Comparison of ENCODE assay signal across 19 cellular contexts in the genomic region with DNA sequence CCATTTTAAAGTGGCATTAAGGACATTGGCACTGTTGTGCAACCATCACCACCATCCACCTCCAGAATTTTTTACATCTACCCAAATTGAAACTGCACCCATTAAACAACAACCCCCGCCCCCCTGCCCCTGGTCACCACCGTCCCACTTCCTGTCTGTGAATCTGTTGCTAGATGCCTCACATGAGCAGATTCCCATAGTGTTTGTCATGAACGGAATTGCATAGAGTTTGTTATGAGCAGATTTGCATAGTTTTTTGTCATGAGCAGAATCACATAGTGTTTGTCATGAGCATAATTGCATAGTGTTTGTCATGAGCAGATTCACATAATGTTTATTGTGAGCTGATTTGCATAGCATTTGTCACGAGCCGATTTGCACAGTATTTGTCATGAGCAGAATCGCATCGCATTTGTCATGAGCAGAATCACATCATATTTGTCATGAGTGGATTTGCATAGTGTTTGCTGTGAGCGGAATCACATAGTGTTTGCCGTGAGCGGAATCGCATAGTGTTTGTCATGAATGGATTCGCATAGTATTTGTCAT. TPM values are rescaled to one million over a fixed set of nuclear protein-coding genes. Genes with fewer than 3 reads are reported as not detected.
DNase-seq lines count a peak whose midpoint lies in the region; ATAC-seq, FAIRE-seq and TF ChIP-seq lines count a peak whose summit lies in the region.
"Had no signal": no experiment of that assay in that cellular context is flagged by ENCODE, and none has a peak within 500 bp of the region (broad histone marks: within the 10 kb centered on the region; RNA-seq: fewer than 3 reads in every experiment).

No MANE protein-coding gene starts in this region.

- no peak overlapping the region for H3K4me2 ChIP-seq in GM12878 (ENCODE audit: control insufficient read depth, insufficient read depth)

- H3K27me3 ChIP-seq in GM12878 (replicated peaks in 1 of 2; ENCODE audit: control insufficient read depth in 2 of 2, insufficient read depth in 2 of 2, low read length in 1 of 2): no peaks in the 10 kb centered on the region

- H3K9me3 ChIP-seq in GM12878 (replicated peaks; ENCODE audit: control insufficient read depth, insufficient read depth, low read length): no peaks in the 10 kb centered on the region

- ATAC-seq in GM12878: no peak
- ATAC-seq in natural killer cell treated with Interleukin-12 subunit alpha and Interleukin-12 subunit beta and Interleukin-15 and Interleukin-18, amount 100 ng/mL, for 72 hours: peak in 1 of 2 donors; percentile 49
- ATAC-seq in HG02870 (IDR thresholded peaks at IDR 0.05; ENCODE audit: unreplicated experiment): no peak
- ATAC-seq in GM19351 (IDR thresholded peaks at IDR 0.05; ENCODE audit: unreplicated experiment): no peak
- ATAC-seq: Panc1, Right ventricle myocardium inferior had no signal

- peaks cover 36% of the 10 kb centered on the region for H3K27me3 Mint-ChIP-seq in HFFc6 (ENCODE audit: insufficient read depth)
- H3K27me3 Mint-ChIP-seq in natural killer cell treated with Interleukin-12 subunit alpha and Interleukin-12 subunit beta and Interleukin-15 and Interleukin-18, amount 100 ng/mL, for 72 hours: peaks cover 14 to 17% of the 10 kb centered on the region in 2 donors

- 64% methylated on average over 12 of the region's 12 CpGs for WGBS in GM12878 (ENCODE audit: insufficient coverage, insufficient replicate concordance, low lambda C conversion rate, missing lambda C conversion rate)

- H3K4me3 ChIP-seq in GM12878: no peak overlapping the region

- POLR2A ChIA-PET in GM12878 (lab: Charles Lee): no interaction called here

- H3K9ac ChIP-seq in GM12878 (ENCODE audit: control insufficient read depth, insufficient read depth, low read length): no peak overlapping the region

- BruUV-seq in GM12878 (replicated peaks; lab: Mats Ljungman, UMichigan): no TSS peak

- RAD21 ChIA-PET in GM12878 (lab: Charles Lee; ENCODE audit: unreplicated experiment): no interaction called here

- TF ChIP-seq CTCF in HFFc6 (IDR thresholded peaks at IDR 0.05) (no peak), GM12878 (IDR thresholded peaks at IDR 0.05 in 2 of 3, conservative IDR thresholded peaks at IDR 0.05 in 1 of 3; ENCODE audit: control insufficient read depth in 2 of 3, extremely low read depth in 1 of 3, insufficient read depth in 1 of 3, low read depth in 3 of 3, low read length in 3 of 3) (no peak)

- no peak for FAIRE-seq in GM12878 (lab: Jason Lieb, UNC)
- FAIRE-seq: HTR-8/SVneo had no signal

- no peak for TF ChIP-seq RAD21 in GM12878 (IDR thresholded peaks at IDR 0.05; ENCODE audit: insufficient read depth, low read depth, low read length)

- H4K20me1 ChIP-seq in GM12878 (ENCODE audit: control insufficient read depth, insufficient read depth): no peaks in the 10 kb centered on the region

- in situ Hi-C loops in GM12878 (cut with MboI): no loop called here

- peaks cover 15% of the 10 kb centered on the region for H3K4me1 Mint-ChIP-seq in HFFc6 (ENCODE audit: low read depth)
- peaks cover 8 to 12% of the 10 kb centered on the region in 2 donors for H3K4me1 Mint-ChIP-seq in natural killer cell treated with Interleukin-12 subunit alpha and Interleukin-12 subunit beta and Interleukin-15 and Interleukin-18, amount 100 ng/mL, for 72 hours (ENCODE audit: low read depth in 2 of 2)

- no peak for TF ChIP-seq EP300 in GM12878 (IDR thresholded peaks at IDR 0.05; ENCODE audit: borderline replicate concordance in 1 of 2, control insufficient read depth in 1 of 2, low read depth in 2 of 2, low read length in 2 of 2)

- H3K36me3 ChIP-seq in GM12878 (ENCODE audit: control insufficient read depth in 2 of 2, insufficient read depth in 2 of 2, low read length in 1 of 2): no peaks in the 10 kb centered on the region

- H2AFZ ChIP-seq in GM12878 (ENCODE audit: control insufficient read depth, low read depth, low read length): no peak overlapping the region

- no peak for TF ChIP-seq POLR2A in GM12878 (IDR thresholded peaks at IDR 0.05; ENCODE audit: low read depth, low read length)

- H3K27ac ChIP-seq in GM12878 (ENCODE audit: control insufficient read depth, insufficient read depth): no peak overlapping the region
- H3K27ac ChIP-seq: HL-60 had no signal

- no peak overlapping the region for H3K27ac Mint-ChIP-seq in HFFc6
- H3K27ac Mint-ChIP-seq in natural killer cell treated with Interleukin-12 subunit alpha and Interleukin-12 subunit beta and Interleukin-15 and Interleukin-18, amount 100 ng/mL, for 72 hours: no peak overlapping the region
- H3K27ac Mint-ChIP-seq: CD4-positive, alpha-beta T cell had no signal

- intact Hi-C loops in GM12878 (cut with micrococcal nuclease; ENCODE audit: unreplicated experiment): loop anchor here (5.0 to 10.0 kb wide), 2 partner anchors 164 to 592 kb away; no protein-coding TSS in a partner anchor

- H3K79me2 ChIP-seq in GM12878 (ENCODE audit: control insufficient read depth, insufficient read depth, low read length): no peaks in the 10 kb centered on the region

- H3K4me3 Mint-ChIP-seq in HFFc6: no peak overlapping the region
- peak overlapping the region; percentile 1 for H3K4me3 Mint-ChIP-seq in natural killer cell treated with Interleukin-12 subunit alpha and Interleukin-12 subunit beta and Interleukin-15 and Interleukin-18, amount 100 ng/mL, for 72 hours
- H3K4me3 Mint-ChIP-seq: CD4-positive, alpha-beta T cell had no signal

- no peaks in the 10 kb centered on the region for H3K36me3 Mint-ChIP-seq in HFFc6 (ENCODE audit: low read depth)
- no peaks in the 10 kb centered on the region for H3K36me3 Mint-ChIP-seq in natural killer cell treated with Interleukin-12 subunit alpha and Interleukin-12 subunit beta and Interleukin-15 and Interleukin-18, amount 100 ng/mL, for 72 hours

- peak; percentile 15 for DNase-seq in EH (ENCODE audit: low read depth)
- DNase-seq in HFFc6: peak; percentile 34
- no peak for DNase-seq in GM12878 (ENCODE audit: low read depth, low spot score)
- no peak for DNase-seq in natural killer cell treated with Interleukin-12 subunit alpha and Interleukin-12 subunit beta and Interleukin-15 and Interleukin-18, amount 100 ng/mL, for 72 hours (ENCODE audit: low spot score)
- no peak for DNase-seq in COR-L47 (lab: John Stamatoyannopoulos, UW)
- DNase-seq: Calu3; CD4-positive, alpha-beta T cell; DMS79 treated with DMSO at 0.1 percent for 48 hours; HCEC 1CT; NCI-H1436; NCI-H2029; NCI-H2171; NCI-H510A treated with DMSO at 0.1 percent for 48 hours had no signal

- CTCF ChIA-PET in GM12878 (lab: Yijun Ruan, JAX): no interaction called here

- H3K9me3 Mint-ChIP-seq in HFFc6: no peaks in the 10 kb centered on the region
- no peaks in the 10 kb centered on the region for H3K9me3 Mint-ChIP-seq in natural killer cell treated with Interleukin-12 subunit alpha and Interleukin-12 subunit beta and Interleukin-15 and Interleukin-18, amount 100 ng/mL, for 72 hours
- H3K9me3 Mint-ChIP-seq: CD4-positive, alpha-beta T cell had no signal

- SMC1A ChIA-PET in GM12878 (lab: Charles Lee; ENCODE audit: uncharacterized antibody, unreplicated experiment): no interaction called here

- H3K4me1 ChIP-seq in GM12878 (ENCODE audit: control insufficient read depth, insufficient read depth, low read length): no peaks in the 10 kb centered on the region

TF ChIP-seq in GM12878, 131 proteins besides CTCF, POLR2A, EP300 and RAD21:
- TF ChIP-seq HCFC1 (IDR thresholded peaks at IDR 0.05; ENCODE audit: low read length) (no peak), NFIC (IDR thresholded peaks at IDR 0.05; ENCODE audit: low read depth, low read length) (peak; percentile 45; the same call in 1 of the 2 replicates), SP1 (IDR thresholded peaks at IDR 0.05; ENCODE audit: low read depth, low read length) (no peak)

RNA-seq across cellular contexts. Expression of gene GTF3A, which starts 54.0 kb away (rescaled TPM):
- total RNA-seq in HFFc6 (2021; fragmentation: NEBNext Ultra II Directional; extraction: Animal tissue kit (Norgen Biotek cat#: 25700)): 10 to 100 TPM; 70.8 to 81.2 (median 75.0) TPM
- total RNA-seq in GM12878 (2013; cell fraction: nucleolus; rRNA removed): 46.3 and 49.6 TPM in 2 replicates
- total RNA-seq in GM12878 (2014; rRNA removed) (232 TPM in 2 replicates), GM12878 (2014; rRNA removed; fragmentation: Illumina TruSeq; extraction: Trizol) (247 and 249 TPM in 2 replicates), GM12878 (2021) (192 and 201 TPM in 2 replicates)
- polyA plus RNA-seq in GM12878 (2011; ENCODE audit: low read depth): 91.2 TPM
- polyA plus RNA-seq in GM12878 (2011; rRNA removed) (150 and 204 TPM in 2 replicates), GM12878 (2014; fragmentation: Illumina TruSeq; extraction: Trizol) (350 and 400 TPM in 2 replicates), GM12878 (2014; fragmentation: Nextera tagmentation; extraction: Ambion mirVana) (100 to 1,000 TPM in 1 of 2 experiments, 10 to 100 TPM in 1; 74.2 to 187 TPM), GM12878 (2014; rRNA removed) (183 and 199 TPM in 2 replicates), GM12878 (2016; fragmentation: Nextera tagmentation; extraction: Ambion mirVana) (100 to 1,000 TPM; 501 to 524 TPM)
- polyA plus RNA-seq in GM12878 (2011; cell fraction: cytosol; rRNA removed): 91.1 and 113 TPM in 2 replicates
- polyA plus RNA-seq in GM12878 (2011; cell fraction: nucleus; rRNA removed): 81.1 and 86.9 TPM in 2 replicates
- 94.7 and 123 TPM in 2 replicates for polyA plus RNA-seq in GM12878 (2012)
- polyA minus RNA-seq in GM12878 (2011; rRNA and poly(A)+ RNA removed): 63.6 and 75.4 TPM in 2 replicates
- polyA minus RNA-seq in GM12878 (2011; cell fraction: cytosol; rRNA and poly(A)+ RNA removed): 36.8 and 43.0 TPM in 2 replicates
- polyA minus RNA-seq in GM12878 (2011; cell fraction: nucleus; rRNA and poly(A)+ RNA removed): 34.5 and 66.4 TPM in 2 replicates
- 100 to 1,000 TPM; 107 to 244 TPM for total RNA-seq in natural killer cell treated with Interleukin-12 subunit alpha and Interleukin-12 subunit beta and Interleukin-15 and Interleukin-18, amount 100 ng/mL, for 72 hours

Comparison
In these comparisons a context has a peak if more than half of its experiments do, and no peak if none do; other contexts are left out.
1. DNase-seq: peak in EH (single experiment) and HFFc6 (single experiment); none in GM12878 (single experiment), natural killer cell treated with Interleukin-12 subunit alpha and Interleukin-12 subunit beta and Interleukin-15 and Interleukin-18, amount 100 ng/mL, for 72 hours (single experiment) and COR-L47 (single experiment).